Comparison of ENCODE assay signal across 1 cellular context in genomic region chr19:38647368-38647965, GRCh38.
TF ChIP-seq lines count a peak whose summit lies in the region.

Gene ACTN4 (plus strand): TSS chr19:38647649. CDS start chr19:38647746, 97 bp downstream.

TF ChIP-seq in K562, 482 proteins besides CTCF, POLR2A, EP300 and RAD21 (continued from another document and continues in another):
- TF ChIP-seq ZBTB7A (IDR thresholded peaks at IDR 0.05; ENCODE audit: borderline replicate concordance, control insufficient read depth, low read depth, low read length) (peak; percentile 88), SAP30 (IDR thresholded peaks at IDR 0.05; ENCODE audit: borderline replicate concordance, insufficient read depth, low read depth, low read length, poor library complexity, severe bottlenecking) (peak; percentile 77), E2F5 (CRISPR knock-in tag; IDR thresholded peaks at IDR 0.05) (no peak), SRSF3 (IDR thresholded peaks at IDR 0.05; ENCODE audit: insufficient read depth, low read length) (no peak), BRCA1 (IDR thresholded peaks at IDR 0.05) (no peak), BRCA1 (CRISPR knock-in tag; IDR thresholded peaks at IDR 0.05) (peak; percentile 84; the same call in 1 of the 2 replicates), E2F3 (CRISPR knock-in tag; IDR thresholded peaks at IDR 0.05) (peak; percentile 83), MYC (IDR thresholded peaks at IDR 0.05; ENCODE audit: low read depth, low read length) (peak; percentile 55; the same call in 1 of the 2 replicates), MYC (CRISPR knock-in tag; IDR thresholded peaks at IDR 0.05; ENCODE audit: borderline replicate concordance, low read depth) (no peak), MBD2 (IDR thresholded peaks at IDR 0.05; ENCODE audit: borderline replicate concordance, low read depth) (0 out of 2 replicates have a peak, but pooled peaks have one; percentile 29), CGGBP1 (CRISPR knock-in tag; IDR thresholded peaks at IDR 0.05) (0 out of 2 replicates have a peak, but pooled peaks have one; percentile 81), SP1 (CRISPR knock-in tag; IDR thresholded peaks at IDR 0.05) (peak; percentile 54), MAFF (IDR thresholded peaks at IDR 0.05; ENCODE audit: low read length) (no peak), MNT (conservative IDR thresholded peaks at IDR 0.05) (peak; percentile 58 to 76; a peak in 3 of 4 replicates), FOSL1 (tag; conservative IDR thresholded peaks at IDR 0.05) (peak; percentile 69), DDX20 (tag; IDR thresholded peaks at IDR 0.05; ENCODE audit: low read depth) (no peak), PML (IDR thresholded peaks at IDR 0.05; ENCODE audit: low read length) (peak; percentile 53; the same call in 1 of the 2 replicates), ZNF197 (CRISPR knock-in tag; IDR thresholded peaks at IDR 0.05; ENCODE audit: low read depth) (peak; percentile 83; the same call in 1 of the 2 replicates), ZBTB2 (IDR thresholded peaks at IDR 0.05) (peak; percentile 48; the same call in 1 of the 2 replicates), CBX5 (IDR thresholded peaks at IDR 0.05; ENCODE audit: borderline replicate concordance, low read depth) (no peak), POLR2H (tag; IDR thresholded peaks at IDR 0.05; ENCODE audit: low read depth) (peak; percentile 65), ZFP30 (CRISPR knock-in tag; IDR thresholded peaks at IDR 0.05; ENCODE audit: borderline replicate concordance) (no peak), NFATC3 (IDR thresholded peaks at IDR 0.05) (no peak), TARDBP (IDR thresholded peaks at IDR 0.05) (0 out of 2 replicates have a peak, but pooled peaks have one; percentile 40), ELF1 (tag; IDR thresholded peaks at IDR 0.05) (peak; percentile 64; the same call in 1 of the 2 replicates), POLR2B (IDR thresholded peaks at IDR 0.05; ENCODE audit: low read depth, partially characterized antibody) (peak; percentile 92), KAT2B (IDR thresholded peaks at IDR 0.05; ENCODE audit: low read depth, low read length) (no peak), PHF8 (IDR thresholded peaks at IDR 0.05; ENCODE audit: borderline replicate concordance, low read length) (peak; percentile 88; the same call in 1 of the 2 replicates), EGR1 (conservative IDR thresholded peaks at IDR 0.05) (peak; percentile 58), BCOR (IDR thresholded peaks at IDR 0.05) (no peak), NFIC (IDR thresholded peaks at IDR 0.05) (peak; percentile 29; the same call in 1 of the 2 replicates), ETV1 (tag; conservative IDR thresholded peaks at IDR 0.05; ENCODE audit: low read depth) (no peak), KDM5B (IDR thresholded peaks at IDR 0.05; ENCODE audit: insufficient replicate concordance, low read depth, low read length) (peak; percentile 92), CREB5 (CRISPR knock-in tag; IDR thresholded peaks at IDR 0.05) (no peak), CTBP1 (IDR thresholded peaks at IDR 0.05; ENCODE audit: borderline replicate concordance) (peak; percentile 84), UBTF (IDR thresholded peaks at IDR 0.05; ENCODE audit: borderline replicate concordance in 1 of 2, low read depth in 2 of 2, low read length in 2 of 2) (0 out of 4 replicates have a peak, but pooled peaks have one; percentile 70), ZNF282 (CRISPR knock-in tag; IDR thresholded peaks at IDR 0.05) (no peak), PHB (CRISPR knock-in tag; IDR thresholded peaks at IDR 0.05) (peak; percentile 87; the same call in 1 of the 2 replicates), ZBTB8A (IDR thresholded peaks at IDR 0.05; ENCODE audit: partially characterized antibody) (no peak), HDAC1 (IDR thresholded peaks at IDR 0.05) (peak in 1 of 2 experiments; percentile 82; a peak in 2 of 4 replicates), ZNF830 (CRISPR knock-in tag; IDR thresholded peaks at IDR 0.05) (no peak), PTTG1 (tag; IDR thresholded peaks at IDR 0.05; ENCODE audit: low read depth) (no peak), TCF3 (CRISPR knock-in tag; IDR thresholded peaks at IDR 0.05) (peak; percentile 30; the same call in 1 of the 2 replicates), ZNF140 (CRISPR knock-in tag; IDR thresholded peaks at IDR 0.05) (no peak), NR4A1 (CRISPR knock-in tag; IDR thresholded peaks at IDR 0.05) (no peak), NR4A1 (tag; IDR thresholded peaks at IDR 0.05) (peak; percentile 31; the same call in 1 of the 2 replicates), HNRNPUL1 (IDR thresholded peaks at IDR 0.05; ENCODE audit: low read length) (no peak), NCOR1 (IDR thresholded peaks at IDR 0.05) (0 out of 2 replicates have a peak, but pooled peaks have one; percentile 7), CXXC5 (CRISPR knock-in tag; IDR thresholded peaks at IDR 0.05) (peak; percentile 74), ZBTB11 (CRISPR knock-in tag; IDR thresholded peaks at IDR 0.05) (peak in 1 of 3 experiments; percentile 79; a peak in 2 of 6 replicates), GABPB1 (CRISPR knock-in tag; IDR thresholded peaks at IDR 0.05) (peak; percentile 37; the same call in 1 of the 2 replicates), RHOXF2B (CRISPR knock-in tag; conservative IDR thresholded peaks at IDR 0.05) (0 out of 2 replicates have a peak, but pooled peaks have one; percentile 40), MTF1 (CRISPR knock-in tag; IDR thresholded peaks at IDR 0.05; ENCODE audit: borderline replicate concordance) (no peak), ETV5 (CRISPR knock-in tag; IDR thresholded peaks at IDR 0.05; ENCODE audit: low read depth) (peak; percentile 76; the same call in 1 of the 2 replicates), RBFOX2 (IDR thresholded peaks at IDR 0.05; ENCODE audit: low read depth, low read length) (peak; percentile 89), ETS1 (conservative IDR thresholded peaks at IDR 0.05; ENCODE audit: control insufficient read depth, low read depth, low read length) (peak; percentile 38; the same call in 1 of the 2 replicates), ZKSCAN1 (IDR thresholded peaks at IDR 0.05; ENCODE audit: low read depth, low read length) (peak; percentile 38; the same call in 1 of the 2 replicates), HNRNPLL (IDR thresholded peaks at IDR 0.05; ENCODE audit: low read depth, low read length, poor library complexity, severe bottlenecking) (peak; percentile 65), HDAC8 (tag; IDR thresholded peaks at IDR 0.05) (peak; percentile 66; the same call in 1 of the 2 replicates), PKNOX1 (IDR thresholded peaks at IDR 0.05) (peak; percentile 35; the same call in 1 of the 2 replicates), MYBL2 (IDR thresholded peaks at IDR 0.05; ENCODE audit: low read depth) (no peak), MYBL2 (CRISPR knock-in tag; IDR thresholded peaks at IDR 0.05; ENCODE audit: borderline replicate concordance) (no peak), ZFPM2 (CRISPR knock-in tag; IDR thresholded peaks at IDR 0.05) (0 out of 2 replicates have a peak, but pooled peaks have one; percentile 64)
